10 cellular contexts compared by ENCODE assay signal in genomic region chrX:18210470-18210869, GRCh38. TPM values are rescaled to one million over a fixed set of nuclear protein-coding genes. Genes with fewer than 3 reads are reported as not detected.
DNase-seq lines count a peak whose midpoint lies in the region; ATAC-seq and TF ChIP-seq lines count a peak whose summit lies in the region.
"Had no signal": no experiment of that assay in that cellular context is flagged by ENCODE, and none has a peak within 500 bp of the region (broad histone marks: within the 10 kb centered on the region; RNA-seq: fewer than 3 reads in every experiment).

No MANE protein-coding gene starts in this region.

- no peak for TF ChIP-seq CTCF in NB4 (IDR thresholded peaks at IDR 0.05; ENCODE audit: low read depth, low read length)
- no peak for TF ChIP-seq CTCF in astrocyte of the spinal cord (IDR thresholded peaks at IDR 0.05; ENCODE audit: low read depth, low read length)

- intact Hi-C loops in sciatic nerve (cut with DNase I) = no loop called here

- no peak for TF ChIP-seq POLR2A in NB4 (IDR thresholded peaks at IDR 0.05; ENCODE audit: extremely low read depth, insufficient read length)

- peak; percentile 46 for DNase-seq in DMS53 treated with DMSO at 0.1 percent for 48 hours (lab: John Stamatoyannopoulos, UW; ENCODE audit: unreplicated experiment)
- DNase-seq in NB4 (ENCODE audit: low read depth) = peak; percentile 20
- peak; percentile 22 for DNase-seq in astrocyte of the spinal cord (ENCODE audit: low read depth, low spot score)
- DNase-seq in myocyte (ENCODE audit: low read depth) = peak; percentile 6
- DNase-seq in sciatic nerve (ENCODE audit: low spot score) = no peak
- no peak for DNase-seq in T-helper 9 cell
- DNase-seq in 8988T = no peak

- H3K4me3 ChIP-seq in NB4 (ENCODE audit: low read depth, low read length) (no peak overlapping the region), astrocyte of the spinal cord (ENCODE audit: low read depth, low read length) (no peak overlapping the region)
- H3K4me3 ChIP-seq: HAP-1 had no signal

- in situ Hi-C loops in astrocyte of the spinal cord (cut with HindIII; ENCODE audit: low sequenced_read_pairs) = no loop called here

- ATAC-seq in sciatic nerve = no peak
- ATAC-seq in HG02973 (IDR thresholded peaks at IDR 0.05; ENCODE audit: unreplicated experiment) = no peak

RNA-seq across cellular contexts. Expression of gene BEND2, which starts 10.2 kb away (rescaled TPM):
- total RNA-seq in myocyte (not detected in 2 replicates), sciatic nerve (not detected)
- polyA plus RNA-seq in myocyte (2012) = not detected
- total RNA-seq: ureter had no signal

Comparison
In these comparisons a context has a peak if more than half of its experiments do, and no peak if none do; other contexts are left out.
1. DNase-seq: peak in DMS53 treated with DMSO at 0.1 percent for 48 hours (single experiment), NB4 (single experiment), astrocyte of the spinal cord (single experiment) and myocyte (single experiment); none in sciatic nerve (single experiment), T-helper 9 cell (single experiment) and 8988T (single experiment).